In genomic region chr1:175641633-175642032, GRCh38 we compare ENCODE assay signal across 26 cellular contexts.
"Had no signal": no experiment of that assay in that cellular context is flagged by ENCODE, and none has a peak within 500 bp of the region (broad histone marks: within the 10 kb centered on the region; RNA-seq: fewer than 3 reads in every experiment).

No MANE protein-coding gene starts in this region.

- H3K27me3 Mint-ChIP-seq: dendritic cell treated with granulocyte-macrophage colony-stimulating factor and Interleukin-4, amounts not matched to agents 40 ng/mL and 50 ng/mL, for 4 days had no signal

- H3K4me1 Mint-ChIP-seq: naive thymus-derived CD8-positive, alpha-beta T cell had no signal

- FAIRE-seq: endometrium, islet of Langerhans, keratinocyte had no signal

- H3K9me3 ChIP-seq: colonic mucosa, esophagus squamous epithelium, gastrocnemius medialis, heart right ventricle, left ventricle myocardium inferior, lower lobe of right lung had no signal

- H3K36me3 ChIP-seq: colonic mucosa, esophagus squamous epithelium, gastrocnemius medialis, heart right ventricle, left ventricle myocardium inferior, lower lobe of right lung had no signal

- H3K27ac Mint-ChIP-seq: dendritic cell treated with granulocyte-macrophage colony-stimulating factor and Interleukin-4, amounts not matched to agents 40 ng/mL and 50 ng/mL, for 4 days; effector memory CD8-positive, alpha-beta T cell; endodermal cell; naive thymus-derived CD8-positive, alpha-beta T cell had no signal

- H3K27ac ChIP-seq: colonic mucosa, epithelial cell of prostate, esophagus squamous epithelium, gastrocnemius medialis, heart right ventricle, left ventricle myocardium inferior, lower lobe of right lung had no signal

- ATAC-seq: effector memory CD8-positive, alpha-beta T cell; esophagus mucosa; gastrocnemius medialis; heart right ventricle; left cardiac atrium; lower lobe of right lung; naive thymus-derived CD8-positive, alpha-beta T cell had no signal

- H3K4me3 Mint-ChIP-seq: dendritic cell treated with granulocyte-macrophage colony-stimulating factor and Interleukin-4, amounts not matched to agents 40 ng/mL and 50 ng/mL, for 4 days; effector memory CD8-positive, alpha-beta T cell; endodermal cell; naive thymus-derived CD8-positive, alpha-beta T cell had no signal

- H3K4me1 ChIP-seq: colonic mucosa, esophagus squamous epithelium, gastrocnemius medialis, heart right ventricle, left ventricle myocardium inferior, lower lobe of right lung had no signal

- H3K27me3 ChIP-seq: colonic mucosa, esophagus squamous epithelium, gastrocnemius medialis had no signal

- H3K4me3 ChIP-seq: colonic mucosa, esophagus squamous epithelium, gastrocnemius medialis, heart right ventricle, left ventricle myocardium inferior, lower lobe of right lung had no signal

- DNase-seq: colonic mucosa; cortex of kidney; effector CD8-positive, alpha-beta T cell; effector memory CD8-positive, alpha-beta T cell; endodermal cell; erythroblast; esophagus squamous epithelium; foreskin fibroblast; foreskin melanocyte; gastrocnemius medialis; glutamatergic neuron; head of caudate nucleus; heart right ventricle; hippocampal formation; left cardiac atrium; left ventricle myocardium inferior; lower lobe of right lung; mesenchymal stem cell; midbrain; naive thymus-derived CD8-positive, alpha-beta T cell had no signal

- H3K9me3 Mint-ChIP-seq: dendritic cell treated with granulocyte-macrophage colony-stimulating factor and Interleukin-4, amounts not matched to agents 40 ng/mL and 50 ng/mL, for 4 days; effector memory CD8-positive, alpha-beta T cell; endodermal cell; naive thymus-derived CD8-positive, alpha-beta T cell had no signal

- H3K36me3 Mint-ChIP-seq: naive thymus-derived CD8-positive, alpha-beta T cell had no signal
